ENCODE assay signal across 10 cellular contexts in genomic region chr16:66426112-66427035, GRCh38. TPM values are rescaled to one million over a fixed set of nuclear protein-coding genes. Genes with fewer than 3 reads are reported as not detected.
A peak's percentile ranks its signal among the peaks of the same experiment; 100 is the strongest.
DNase-seq lines count a peak whose midpoint lies in the region; ATAC-seq and TF ChIP-seq lines count a peak whose summit lies in the region.
"Had no signal": no experiment of that assay in that cellular context is flagged by ENCODE, and none has a peak within 500 bp of the region (broad histone marks: within the 10 kb centered on the region; RNA-seq: fewer than 3 reads in every experiment).

No MANE protein-coding gene starts in this region.

- WGBS in heart right ventricle, 2 donors = 20 to 25% methylated on average over 56 of the region's 56 CpGs

- TF ChIP-seq CTCF in WERI-Rb-1 (IDR thresholded peaks at IDR 0.05; ENCODE audit: low read depth, low read length) (no peak), heart right ventricle (IDR thresholded peaks at IDR 0.05) (no peak), retinal pigment epithelial cell (conservative IDR thresholded peaks at IDR 0.05; ENCODE audit: low read depth, low read length) (no peak)

- no peak overlapping the region for H3K27ac ChIP-seq in WERI-Rb-1
- H3K27ac ChIP-seq in heart right ventricle = no peak overlapping the region

- H3K36me3 ChIP-seq in WERI-Rb-1 (no peaks in the 10 kb centered on the region), heart right ventricle (no peaks in the 10 kb centered on the region)

- peaks cover 2 to 24% (median 18%) of the 10 kb centered on the region in 9 donors for H3K4me1 ChIP-seq in heart right ventricle

- H3K4me3 ChIP-seq in WERI-Rb-1 (ENCODE audit: low read depth, low read length) (peak overlapping the region; percentile 44), heart right ventricle (peak overlapping the region in 9 of 10 donors; percentile 24 to 57 (median 38)), retinal pigment epithelial cell (ENCODE audit: low read length) (peak overlapping the region; percentile 23)

- H3K27me3 ChIP-seq in WERI-Rb-1 (ENCODE audit: insufficient read depth, low read depth, severe bottlenecking) = no peaks in the 10 kb centered on the region
- H3K27me3 ChIP-seq in heart right ventricle = peaks cover 0 to 59% (median 20%) of the 10 kb centered on the region in 7 donors

- intact Hi-C loops in heart right ventricle (cut with DNase I) = loop anchor here in 1 of 10 donors (5.0 kb wide), 1 partner anchor 51 kb away; no protein-coding TSS in a partner anchor

- ATAC-seq in heart right ventricle (peak in 7 of 8 donors; percentile 8 to 53 (median 26)), GM18907 (IDR thresholded peaks at IDR 0.05; ENCODE audit: unreplicated experiment) (no peak)

- peaks cover 2% of the 10 kb centered on the region for H3K9me3 ChIP-seq in WERI-Rb-1 (ENCODE audit: severe bottlenecking)
- H3K9me3 ChIP-seq in heart right ventricle = no peaks in the 10 kb centered on the region

- DNase-seq in ELR (ENCODE audit: low read depth) = peak; percentile 29
- no peak for DNase-seq in WERI-Rb-1
- DNase-seq in heart right ventricle = no peak
- no peak for DNase-seq in retinal pigment epithelial cell (ENCODE audit: low read depth)
- no peak for DNase-seq in NAMALWA (ENCODE audit: low spot score)
- no peak for DNase-seq in NCI-H128 (lab: John Stamatoyannopoulos, UW; ENCODE audit: unreplicated experiment)
- DNase-seq in CD1c-positive myeloid dendritic cell (ENCODE audit: extremely low spot score) = no peak
- DNase-seq: NCI-H2081 treated with DMSO at 0.1 percent for 48 hours, small intestine had no signal

RNA-seq across cellular contexts. Expression of gene BEAN1, which starts 0.7 kb away (rescaled TPM):
- 1 to 10 TPM in 8 of 10 donors, under 1 TPM in 2; 0.26 to 9.6 (median 2.0) TPM for total RNA-seq in heart right ventricle
- 1 to 10 TPM; 1.2 to 5.6 TPM for polyA plus RNA-seq in heart right ventricle

RNA-seq across cellular contexts. Expression of gene CDH5, which starts 59.9 kb away (rescaled TPM):
- total RNA-seq in heart right ventricle = 10 to 100 TPM; 40.3 to 81.2 (median 55.9) TPM
- 10 to 100 TPM; 39.4 to 53.9 TPM for polyA plus RNA-seq in heart right ventricle
